ENCODE assay signal across 20 cellular contexts in the genomic region with DNA sequence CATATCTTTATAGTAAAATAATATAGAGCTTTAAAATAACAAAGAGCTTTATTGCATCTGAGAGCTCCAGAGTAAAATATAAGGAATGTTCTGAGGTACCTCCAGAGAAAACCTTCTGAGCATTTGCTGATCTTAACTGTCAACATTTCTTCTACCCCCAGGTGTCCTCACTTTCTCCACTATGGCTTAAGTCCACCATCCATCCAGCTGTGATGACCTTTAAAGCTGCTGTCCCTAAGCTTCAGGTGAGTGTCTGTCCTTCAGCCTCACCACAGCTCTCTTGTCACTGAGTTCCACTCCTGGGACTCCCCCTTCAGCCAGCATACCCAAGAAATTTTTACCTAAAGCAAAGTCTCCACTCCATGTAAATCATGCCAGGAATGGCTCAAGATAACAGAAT.
"Had no signal": no experiment of that assay in that cellular context is flagged by ENCODE, and none has a peak within 500 bp of the region (broad histone marks: within the 10 kb centered on the region; RNA-seq: fewer than 3 reads in every experiment).

No MANE protein-coding gene starts in this region.

- ATAC-seq: body of pancreas, gastrocnemius medialis, lower lobe of right lung had no signal

- H3K27me3 Mint-ChIP-seq: dendritic cell treated with granulocyte-macrophage colony-stimulating factor and Interleukin-4, amounts not matched to agents 40 ng/mL and 50 ng/mL, for 4 days had no signal

- DNase-seq: activated CD4-positive, alpha-beta T cell treated with anti-CD3 and anti-CD28 coated beads for 1 hour; activated CD4-positive, alpha-beta T cell treated with anti-CD3 and anti-CD28 coated beads, Interleukin-2, amount 50 U/mL, for 1 hour; activated gamma-delta T cell treated with Interleukin-2 at 50 U/mL for 16 hours; activated T-cell treated with anti-CD3 and anti-CD28 coated beads, Interleukin-2, amount 50 U/mL, for 1 hour; anterior cingulate cortex; body of pancreas; effector CD8-positive, alpha-beta T cell; gastrocnemius medialis; kidney; lower lobe of right lung; naive B cell; occipital lobe; posterior cingulate gyrus; stimulated activated CD4-positive, alpha-beta T cell treated with anti-CD3 and anti-CD28 coated beads, Interleukin-4, amount 100 ng/mL, for 24 hours; stimulated activated naive CD4-positive, alpha-beta T cell treated with Interleukin-2 at 50 U/mL for 16 hours; T-helper 9 cell had no signal

- H3K36me3 ChIP-seq: esophagus muscularis mucosa, gastrocnemius medialis, lower lobe of right lung had no signal

- H3K27ac Mint-ChIP-seq: activated naive CD4-positive, alpha-beta T cell treated with anti-CD3 and anti-CD28 coated beads, Interleukin-2, amount 50 U/mL, for 24 hours; dendritic cell treated with granulocyte-macrophage colony-stimulating factor and Interleukin-4, amounts not matched to agents 40 ng/mL and 50 ng/mL, for 4 days had no signal

- H3K36me3 Mint-ChIP-seq: activated naive CD4-positive, alpha-beta T cell treated with anti-CD3 and anti-CD28 coated beads, Interleukin-2, amount 50 U/mL, for 24 hours; naive B cell had no signal

- H3K9me3 Mint-ChIP-seq: activated naive CD4-positive, alpha-beta T cell treated with anti-CD3 and anti-CD28 coated beads, Interleukin-2, amount 50 U/mL, for 24 hours; dendritic cell treated with granulocyte-macrophage colony-stimulating factor and Interleukin-4, amounts not matched to agents 40 ng/mL and 50 ng/mL, for 4 days; neural crest cell had no signal

- H3K27me3 ChIP-seq: body of pancreas, gastrocnemius medialis had no signal

- H3K9me3 ChIP-seq: body of pancreas, esophagus muscularis mucosa, gastrocnemius medialis, lower lobe of right lung had no signal

- H3K4me3 ChIP-seq: body of pancreas, esophagus muscularis mucosa, gastrocnemius medialis, lower lobe of right lung had no signal

- H3K27ac ChIP-seq: body of pancreas, esophagus muscularis mucosa, gastrocnemius medialis, lower lobe of right lung had no signal

- H3K4me3 Mint-ChIP-seq: activated naive CD4-positive, alpha-beta T cell treated with anti-CD3 and anti-CD28 coated beads, Interleukin-2, amount 50 U/mL, for 24 hours; dendritic cell treated with granulocyte-macrophage colony-stimulating factor and Interleukin-4, amounts not matched to agents 40 ng/mL and 50 ng/mL, for 4 days; naive B cell; neural crest cell had no signal

- H3K4me1 ChIP-seq: gastrocnemius medialis, lower lobe of right lung had no signal

- H3K4me1 Mint-ChIP-seq: activated naive CD4-positive, alpha-beta T cell treated with anti-CD3 and anti-CD28 coated beads, Interleukin-2, amount 50 U/mL, for 24 hours; naive B cell; neural crest cell had no signal

- FAIRE-seq: kidney had no signal
